17 cellular contexts compared by ENCODE assay signal in genomic region chr3:16239082-16239770, GRCh38. TPM values are rescaled to one million over a fixed set of nuclear protein-coding genes. Genes with fewer than 3 reads are reported as not detected.
DNase-seq lines count a peak whose midpoint lies in the region; ATAC-seq and TF ChIP-seq lines count a peak whose summit lies in the region.
"Had no signal": no experiment of that assay in that cellular context is flagged by ENCODE, and none has a peak within 500 bp of the region (broad histone marks: within the 10 kb centered on the region; RNA-seq: fewer than 3 reads in every experiment).

No MANE protein-coding gene starts in this region.

- H3K27ac ChIP-seq in ascending aorta, result no peak overlapping the region
- H3K27ac ChIP-seq: SJCRH30 had no signal

- H3K4me3 Mint-ChIP-seq in brain (no peak overlapping the region), mesothelial cell of epicardium (no peak overlapping the region)
- H3K4me3 Mint-ChIP-seq: activated naive CD8-positive, alpha-beta T cell treated with anti-CD3 and anti-CD28 coated beads, Interleukin-2, amount 10 ng/mL, durations not matched to agents 7 days and 5 days; neural crest cell had no signal

- peaks cover 6% of the 10 kb centered on the region for H3K27me3 Mint-ChIP-seq in brain
- peaks cover 3% of the 10 kb centered on the region for H3K27me3 Mint-ChIP-seq in mesothelial cell of epicardium (ENCODE audit: low read depth)

- H3K4me1 Mint-ChIP-seq in brain, result peaks cover 5% of the 10 kb centered on the region
- peaks cover 6% of the 10 kb centered on the region for H3K4me1 Mint-ChIP-seq in mesothelial cell of epicardium
- H3K4me1 Mint-ChIP-seq: neural crest cell had no signal

- intact Hi-C loops in ascending aorta (cut with DNase I), result no loop called here

- peaks cover 0 to 4% (median 0%) of the 10 kb centered on the region in 5 experiments for H3K9me3 Mint-ChIP-seq in brain
- peaks cover 5% of the 10 kb centered on the region for H3K9me3 Mint-ChIP-seq in mesothelial cell of epicardium
- H3K9me3 Mint-ChIP-seq: activated naive CD8-positive, alpha-beta T cell treated with anti-CD3 and anti-CD28 coated beads, Interleukin-2, amount 10 ng/mL, durations not matched to agents 7 days and 5 days; neural crest cell had no signal

- no peak for TF ChIP-seq CTCF in brain (conservative IDR thresholded peaks at IDR 0.05)
- no peak for TF ChIP-seq CTCF in mesothelial cell of epicardium (IDR thresholded peaks at IDR 0.05; ENCODE audit: unreplicated experiment)
- TF ChIP-seq CTCF in ascending aorta (IDR thresholded peaks at IDR 0.05), result no peak

- no peak for ATAC-seq in HG02798 (IDR thresholded peaks at IDR 0.05; ENCODE audit: poor library complexity, unreplicated experiment)
- ATAC-seq in HG03108 (IDR thresholded peaks at IDR 0.05; ENCODE audit: unreplicated experiment), result no peak
- ATAC-seq in GM21515 (IDR thresholded peaks at IDR 0.05; ENCODE audit: unreplicated experiment), result no peak

- peaks cover 0 to 5% of the 10 kb centered on the region in 2 donors for H3K4me1 ChIP-seq in ascending aorta
- H3K4me1 ChIP-seq: SJCRH30 had no signal

- DNase-seq in EH (ENCODE audit: low read depth) (peak; percentile 17), NCI-H2029 treated with DMSO at 0.1 percent for 48 hours (lab: John Stamatoyannopoulos, UW) (peak; percentile 4), mesothelial cell of epicardium (ENCODE audit: low spot score in 2 of 2, unreplicated experiment in 2 of 2) (no peak), ascending aorta (ENCODE audit: low spot score in 2 of 2) (no peak)
- DNase-seq: activated CD4-positive, alpha-beta T cell treated with anti-CD3 and anti-CD28 coated beads, Interleukin-2, amount 50 U/mL, for 4 hours; activated naive CD8-positive, alpha-beta T cell treated with anti-CD3 and anti-CD28 coated beads, Interleukin-2, amount 10 ng/mL, durations not matched to agents 7 days and 5 days; activated T-cell treated with anti-CD3 and anti-CD28 coated beads, Interleukin-2, amount 50 U/mL, for 48 hours; GOT3; NCI-H1048; NCI-H2171; SJCRH30 had no signal

- no peaks in the 10 kb centered on the region for H3K27me3 ChIP-seq in ascending aorta
- H3K27me3 ChIP-seq: SJCRH30, tibial nerve had no signal

- H3K4me3 ChIP-seq in ascending aorta, result no peak overlapping the region
- H3K4me3 ChIP-seq: SJCRH30, tibial nerve had no signal

- H3K36me3 Mint-ChIP-seq in brain (no peaks in the 10 kb centered on the region), mesothelial cell of epicardium (no peaks in the 10 kb centered on the region)
- H3K36me3 Mint-ChIP-seq: activated naive CD8-positive, alpha-beta T cell treated with anti-CD3 and anti-CD28 coated beads, Interleukin-2, amount 10 ng/mL, durations not matched to agents 7 days and 5 days had no signal

- H3K27ac Mint-ChIP-seq in brain (peak overlapping the region in 4 of 5 experiments; percentile 31 to 89 (median 51)), mesothelial cell of epicardium (peak overlapping the region; percentile 56)
- H3K27ac Mint-ChIP-seq: activated naive CD8-positive, alpha-beta T cell treated with anti-CD3 and anti-CD28 coated beads, Interleukin-2, amount 10 ng/mL, durations not matched to agents 7 days and 5 days had no signal

- H3K9me3 ChIP-seq in ascending aorta, result no peaks in the 10 kb centered on the region
- H3K9me3 ChIP-seq: SJCRH30, tibial nerve had no signal

- no peaks in the 10 kb centered on the region for H3K36me3 ChIP-seq in ascending aorta
- H3K36me3 ChIP-seq: SJCRH30, tibial nerve had no signal

RNA-seq across cellular contexts. Expression of gene DPH3, which starts 25.5 kb away (rescaled TPM):
- polyA plus RNA-seq in brain (ENCODE audit: insufficient read depth, low read depth, low replicate concordance), result 5.8 TPM
- 15.4 to 19.3 TPM (median 17.2 TPM) in 3 replicates for total RNA-seq in mesothelial cell of epicardium
- total RNA-seq in ascending aorta, result 5.5 TPM

RNA-seq across cellular contexts. Expression of gene OXNAD1, which starts 25.8 kb away (rescaled TPM):
- polyA plus RNA-seq in brain (ENCODE audit: insufficient read depth, low read depth, low replicate concordance), result 3.7 TPM
- total RNA-seq in mesothelial cell of epicardium (10.6 to 13.2 TPM (median 12.3 TPM) in 3 replicates), ascending aorta (6.9 TPM)

Comparison
In these comparisons a context has a peak if more than half of its experiments do, and no peak if none do; other contexts are left out.
1. DNase-seq: peak in EH (single experiment) and NCI-H2029 treated with DMSO at 0.1 percent for 48 hours (single experiment); none in mesothelial cell of epicardium (0 of 2) and ascending aorta (0 of 2).